Comparison of ENCODE assay signal across 22 cellular contexts in genomic region chr11:17776213-17776875, GRCh38. TPM values are rescaled to one million over a fixed set of nuclear protein-coding genes. Genes with fewer than 3 reads are reported as not detected.
"Had no signal": no experiment of that assay in that cellular context is flagged by ENCODE, and none has a peak within 500 bp of the region (broad histone marks: within the 10 kb centered on the region; RNA-seq: fewer than 3 reads in every experiment).

No MANE protein-coding gene starts in this region.

- DNase-seq: KBM-7, MV-4-11, NCI-H1048, NCI-H1105 treated with DMSO at 0.1 percent for 48 hours, NCI-H1436, NCI-H187, NCI-H2029, NCI-H2081 treated with DMSO at 0.1 percent for 48 hours, NCI-H2171, NCI-H226, NCI-H446, NCI-H510A, NCI-H524 treated with DMSO at 0.1 percent for 48 hours, NCI-H69, NCI-H774, Right ventricle myocardium superior, RPMI8226, SIG-M5 had no signal

- H3K4me3 ChIP-seq: SJSA1, SK-N-MC had no signal

- H3K36me3 ChIP-seq: SJSA1 had no signal

- H3K27ac ChIP-seq: SJSA1, SK-N-MC had no signal

- H3K4me1 ChIP-seq: SJSA1 had no signal

- H3K9me3 ChIP-seq: SJSA1 had no signal

RNA-seq across cellular contexts. Expression of gene KCNC1, which starts 41.8 kb away (rescaled TPM):
- total RNA-seq: HT-29, MCF 10A, Right ventricle myocardium superior, SJSA1 had no signal

RNA-seq across cellular contexts. Expression of gene MYOD1, which starts 57.0 kb away (rescaled TPM):
- total RNA-seq: HT-29, MCF 10A, Right ventricle myocardium superior, SJSA1 had no signal
